ENCODE assay signal across 14 cellular contexts in genomic region chr15:75258034-75258433, GRCh38. TPM values are rescaled to one million over a fixed set of nuclear protein-coding genes. Genes with fewer than 3 reads are reported as not detected.
"Had no signal": no experiment of that assay in that cellular context is flagged by ENCODE, and none has a peak within 500 bp of the region (broad histone marks: within the 10 kb centered on the region; RNA-seq: fewer than 3 reads in every experiment).

TSS of gene GOLGA6C (plus strand) at chr15:75258334. CDS start at chr15:75258599, 265 bp downstream.

RNA-seq across cellular contexts. Expression of gene GOLGA6C, which starts in this region (rescaled TPM):
- total RNA-seq: activated B cell treated with CpG ODN at 0.5 μM for 24 hours; activated CD4-positive, alpha-beta memory T cell treated with anti-CD3 and anti-CD28 coated beads for 36 hours; activated CD4-positive, alpha-beta memory T cell treated with anti-CD3 and anti-CD28 coated beads, Interleukin-2, amount 10 ng/mL, durations not matched to agents 7 days and 5 days; activated CD4-positive, alpha-beta T cell treated with anti-CD3 and anti-CD28 coated beads for 36 hours; activated CD4-positive, alpha-beta T cell treated with anti-CD3 and anti-CD28 coated beads, Interleukin-2, amount 10 ng/mL, durations not matched to agents 24 days and 14 days; activated CD4-positive, alpha-beta T cell treated with anti-CD3 and anti-CD28 coated beads, Interleukin-2, amount 10 ng/mL, durations not matched to agents 7 days and 5 days; activated CD8-positive, alpha-beta memory T cell treated with anti-CD3 and anti-CD28 coated beads for 36 hours; activated CD8-positive, alpha-beta memory T cell treated with anti-CD3 and anti-CD28 coated beads, Interleukin-2, amount 10 ng/mL, durations not matched to agents 7 days and 5 days; activated CD8-positive, alpha-beta T cell treated with anti-CD3 and anti-CD28 coated beads for 36 hours; activated CD8-positive, alpha-beta T cell treated with anti-CD3 and anti-CD28 coated beads, Interleukin-2, amount 10 ng/mL, durations not matched to agents 7 days and 5 days; T-cell; T-helper 1 cell treated with Interleukin-12 subunit alpha and Interleukin-12 subunit beta and Interleukin-4 antibody, amounts not matched to agents 30 ng/mL and 1 ng/mL, for 36 hours; T-helper 17 cell; T-helper 2 cell treated with Interferon-gamma antibody and Interleukin-4, amounts not matched to agents 100 ng/mL and 5 ng/mL, for 36 hours had no signal
